ENCODE assay signal across 16 cellular contexts in genomic region chr19:41123716-41124244, GRCh38. TPM values are rescaled to one million over a fixed set of nuclear protein-coding genes. Genes with fewer than 3 reads are reported as not detected.
"Had no signal": no experiment of that assay in that cellular context is flagged by ENCODE, and none has a peak within 500 bp of the region (broad histone marks: within the 10 kb centered on the region; RNA-seq: fewer than 3 reads in every experiment).

No MANE protein-coding gene starts in this region.

- H3K27ac ChIP-seq: cardiac muscle cell, colonic mucosa, gastrocnemius medialis, heart right ventricle, right atrium auricular region, skin epidermis, tibial artery, uterus had no signal

- ATAC-seq: gastrocnemius medialis, heart right ventricle, left ventricle myocardium superior had no signal

- H3K36me3 ChIP-seq: cardiac muscle cell, colonic mucosa, gastrocnemius medialis, heart right ventricle, right atrium auricular region, tibial artery, uterus had no signal

- H3K27me3 ChIP-seq: cardiac muscle cell, colonic mucosa, gastrocnemius medialis, right atrium auricular region, tibial artery, uterus had no signal

- DNase-seq: activated CD4-positive, alpha-beta T cell treated with anti-CD3 and anti-CD28 coated beads, Interleukin-2, amount 50 U/mL, for 4 hours; activated naive CD4-positive, alpha-beta T cell treated with Interleukin-2 at 50 U/mL for 16 hours; colonic mucosa; gastrocnemius medialis; heart right ventricle; islet precursor cell; left ventricle myocardium superior; mesendoderm; posterior cingulate gyrus; T-helper 2 cell; tibial artery; uterus had no signal

- H3K9me3 ChIP-seq: colonic mucosa, gastrocnemius medialis, heart right ventricle, right atrium auricular region, tibial artery, uterus had no signal

- H3K4me3 ChIP-seq: cardiac muscle cell, colonic mucosa, gastrocnemius medialis, heart right ventricle, right atrium auricular region, skin epidermis, tibial artery, uterus had no signal

- H3K4me1 ChIP-seq: colonic mucosa, gastrocnemius medialis, right atrium auricular region, uterus had no signal

RNA-seq across cellular contexts. Expression of gene CYP2F1, which starts 9.5 kb away (rescaled TPM):
- total RNA-seq: cardiac muscle cell, colonic mucosa, fibroblast of lung, gastrocnemius medialis, heart right ventricle, left ventricle myocardium superior, right atrium auricular region, uterus had no signal
- polyA plus RNA-seq: cardiac muscle cell, fibroblast of lung, heart right ventricle had no signal

RNA-seq across cellular contexts. Expression of gene CYP2A13, which starts 35.5 kb away (rescaled TPM):
- total RNA-seq: cardiac muscle cell, colonic mucosa, fibroblast of lung, gastrocnemius medialis, heart right ventricle, left ventricle myocardium superior, right atrium auricular region, uterus had no signal
- polyA plus RNA-seq: cardiac muscle cell, fibroblast of lung, heart right ventricle had no signal
